ENCODE assay signal across 13 cellular contexts in genomic region chr16:3656491-3657468, GRCh38. TPM values are rescaled to one million over a fixed set of nuclear protein-coding genes. Genes with fewer than 3 reads are reported as not detected.
DNase-seq lines count a peak whose midpoint lies in the region; ATAC-seq, FAIRE-seq and TF ChIP-seq lines count a peak whose summit lies in the region.
"Had no signal": no experiment of that assay in that cellular context is flagged by ENCODE, and none has a peak within 500 bp of the region (broad histone marks: within the 10 kb centered on the region; RNA-seq: fewer than 3 reads in every experiment).

No MANE protein-coding gene starts in this region.

- no TSS peak for BruUV-seq in K562 (replicated peaks; lab: Mats Ljungman, UMichigan)

- CTCF ChIA-PET in K562 (lab: Yijun Ruan, JAX; ENCODE audit: low intra/inter-chr PET ratio): no interaction called here

- no peaks in the 10 kb centered on the region for H3K27me3 Mint-ChIP-seq in progenitor cell of endocrine pancreas
- H3K27me3 Mint-ChIP-seq: CD4-positive, alpha-beta T cell; IgD-negative memory B cell had no signal

- peak overlapping the region; percentile 83 for H3K27ac Mint-ChIP-seq in progenitor cell of endocrine pancreas
- H3K27ac Mint-ChIP-seq: CD4-positive, alpha-beta T cell had no signal

- H3K9me3 ChIP-seq in K562 (replicated peaks; ENCODE audit: control insufficient read depth, insufficient read depth, low read depth, low read length) (no peaks in the 10 kb centered on the region), stomach (no peaks in the 10 kb centered on the region)

- H3K9ac ChIP-seq in K562 (ENCODE audit: insufficient read depth in 1 of 2, low read depth in 2 of 2, low read length in 2 of 2): peak overlapping the region in 1 of 2 experiments; percentile 23; a peak in 1 of 4 replicates

- peaks cover 6 to 24% of the 10 kb centered on the region in 2 experiments; a peak in 4 of 5 replicates for H3K4me1 ChIP-seq in K562 (replicated peaks in 1 of 2; ENCODE audit: control insufficient read depth in 2 of 2, insufficient read depth in 2 of 2, low read length in 2 of 2)
- peaks cover 0 to 21% (median 10%) of the 10 kb centered on the region in 4 donors for H3K4me1 ChIP-seq in stomach

- TF ChIP-seq EP300 in K562 (IDR thresholded peaks at IDR 0.05; ENCODE audit: low read length) (no peak), stomach (IDR thresholded peaks at IDR 0.05) (no peak)

- no peak overlapping the region for H3K4me3 ChIP-seq in H7 (ENCODE audit: insufficient read depth, low read depth, low read length)
- H3K4me3 ChIP-seq in K562: no peak overlapping the region
- H3K4me3 ChIP-seq in stomach: no peak overlapping the region

- peak; percentile 21 for DNase-seq in A172 (ENCODE audit: low spot score)
- peak; percentile 49 for DNase-seq in H7
- DNase-seq in K562 (ENCODE audit: extremely low read depth in 1 of 4, low spot score in 3 of 4): no peak
- DNase-seq in progenitor cell of endocrine pancreas (ENCODE audit: low spot score, unreplicated experiment): no peak
- no peak for DNase-seq in germinal center (ENCODE audit: low spot score)
- no peak for DNase-seq in stomach
- DNase-seq: central memory CD4-positive, alpha-beta T cell; NCI-H2029 treated with DMSO at 0.1 percent for 48 hours had no signal

- H3K4me3 Mint-ChIP-seq in progenitor cell of endocrine pancreas (ENCODE audit: low read depth): no peak overlapping the region
- H3K4me3 Mint-ChIP-seq: CD4-positive, alpha-beta T cell; IgD-negative memory B cell had no signal

- H3K27me3 ChIP-seq in H7 (ENCODE audit: control insufficient read depth, insufficient read depth, low read length) (no peaks in the 10 kb centered on the region), K562 (ENCODE audit: control insufficient read depth in 2 of 2, insufficient read depth in 2 of 2, low read length in 2 of 2) (no peaks in the 10 kb centered on the region), stomach (no peaks in the 10 kb centered on the region)

- H3K4me1 Mint-ChIP-seq in progenitor cell of endocrine pancreas (ENCODE audit: low read depth): peaks cover 17% of the 10 kb centered on the region

- H2AFZ ChIP-seq in K562 (ENCODE audit: low read depth, low read length): no peak overlapping the region

- no peak for FAIRE-seq in K562 (lab: Jason Lieb, UNC)

- TF ChIP-seq RAD21 in K562 (CRISPR knock-in tag; conservative IDR thresholded peaks at IDR 0.05 in 1 of 2, IDR thresholded peaks at IDR 0.05 in 1 of 2): no peak

- H3K36me3 ChIP-seq in H7 (replicated peaks; ENCODE audit: control insufficient read depth, insufficient read depth, low read length): peaks cover 23% of the 10 kb centered on the region
- H3K36me3 ChIP-seq in K562 (ENCODE audit: control insufficient read depth, insufficient read depth, low read length): peaks cover 91% of the 10 kb centered on the region
- peaks cover 38 to 86% (median 82%) of the 10 kb centered on the region in 4 donors for H3K36me3 ChIP-seq in stomach

- TF ChIP-seq CTCF in K562 (IDR thresholded peaks at IDR 0.05 in 2 of 3, conservative IDR thresholded peaks at IDR 0.05 in 1 of 3; ENCODE audit: insufficient read depth in 2 of 3, low read depth in 1 of 3, low read length in 3 of 3): no peak
- TF ChIP-seq CTCF in progenitor cell of endocrine pancreas (IDR thresholded peaks at IDR 0.05; ENCODE audit: unreplicated experiment): no peak
- TF ChIP-seq CTCF in stomach (IDR thresholded peaks at IDR 0.05): no peak

- no peaks in the 10 kb centered on the region for H3K79me2 ChIP-seq in K562 (ENCODE audit: control insufficient read depth, insufficient read depth, low read length)

- no peak overlapping the region for H3K4me2 ChIP-seq in K562 (ENCODE audit: insufficient read depth, low read length)

- no peaks in the 10 kb centered on the region for H3K9me3 Mint-ChIP-seq in progenitor cell of endocrine pancreas (ENCODE audit: low read depth)
- H3K9me3 Mint-ChIP-seq: CD4-positive, alpha-beta T cell; IgD-negative memory B cell had no signal

- TF ChIP-seq POLR2A in K562 (conservative IDR thresholded peaks at IDR 0.05) (peak; percentile 26), stomach (IDR thresholded peaks at IDR 0.05) (no peak)

- in situ Hi-C loops in K562 (cut with MboI): no loop called here

- intact Hi-C loops in K562 (cut with micrococcal nuclease) (no loop called here), stomach (cut with DNase I; ENCODE audit: low total_unique reads) (no loop called here)

- WGBS in K562 (ENCODE audit: insufficient coverage, low coverage, missing lambda C conversion rate): 97% methylated on average over 26 of the region's 42 CpGs
- 82 to 87% (median 86%) methylated on average over 32 to 42 of the region's 42 CpGs for WGBS in stomach, 5 donors

- H4K20me1 ChIP-seq in K562 (replicated peaks; ENCODE audit: control insufficient read depth, insufficient read depth, low read length): no peaks in the 10 kb centered on the region

- peaks cover 26% of the 10 kb centered on the region for H3K36me3 Mint-ChIP-seq in progenitor cell of endocrine pancreas (ENCODE audit: insufficient read depth)

- ATAC-seq in K562 (no peak), HG03097 (IDR thresholded peaks at IDR 0.05; ENCODE audit: low FRiP score, unreplicated experiment) (no peak), HG03521 (IDR thresholded peaks at IDR 0.05; ENCODE audit: unreplicated experiment) (no peak)

- H3K27ac ChIP-seq in K562 (ENCODE audit: extremely low read depth, low read depth, low read length): no peak overlapping the region
- peak overlapping the region in 1 of 5 donors; percentile 15 for H3K27ac ChIP-seq in stomach
- H3K27ac ChIP-seq: epithelial cell of prostate had no signal

- POLR2A ChIA-PET in K562 (lab: Yijun Ruan, JAX): interaction anchor here (2.6 kb wide), 1 partner anchor 26 kb away, joined by 10 read pairs; no protein-coding TSS in a partner anchor

- H3K9me1 ChIP-seq in K562 (ENCODE audit: control insufficient read depth, insufficient read depth, low read length): no peaks in the 10 kb centered on the region

TF ChIP-seq in K562, 482 proteins besides CTCF, POLR2A, EP300 and RAD21 (continues in another document):
- TF ChIP-seq ZFPM2 (CRISPR knock-in tag; IDR thresholded peaks at IDR 0.05): no peak
- TF ChIP-seq C11orf30 (IDR thresholded peaks at IDR 0.05; ENCODE audit: low read depth): no peak
- no peak for TF ChIP-seq E2F3 (CRISPR knock-in tag; IDR thresholded peaks at IDR 0.05)

RNA-seq across cellular contexts. Expression of gene DNASE1, which starts 2.3 kb away (rescaled TPM):
- 7.8 and 10.5 TPM in 2 replicates for total RNA-seq in A172 (2014; rRNA removed; shearing (Covaris generic))
- 13.8 and 23.7 TPM in 2 replicates for total RNA-seq in H7 (2014; rRNA removed; shearing (Covaris generic))
- total RNA-seq in K562 (2011; cell fraction: chromatin; rRNA removed; ENCODE audit: low replicate concordance): 38.8 and 64.6 TPM in 2 replicates
- 36.6 and 45.7 TPM in 2 replicates for total RNA-seq in K562 (2011; cell fraction: nucleolus; rRNA removed)
- total RNA-seq in K562 (2011; cell fraction: nucleoplasm; rRNA removed): 34.1 and 38.1 TPM in 2 replicates
- total RNA-seq in K562 (2014; rRNA removed) (5.9 and 7.2 TPM in 2 replicates), K562 (2014; rRNA removed; fragmentation: Illumina TruSeq; extraction: Trizol) (3.3 and 3.8 TPM in 2 replicates), K562 (2015; rRNA removed; fragmentation: Illumina TruSeq; extraction: Trizol) (5.6 and 5.9 TPM in 2 replicates), K562 (2021) (5.5 and 7.0 TPM in 2 replicates), progenitor cell of endocrine pancreas (43.6 and 49.3 TPM in 2 replicates), stomach (100 to 1,000 TPM in 1 of 5 donors, 10 to 100 TPM in 4; 35.2 to 128 (median 43.0) TPM)
- polyA plus RNA-seq in K562 (2011; rRNA removed) (10.1 and 10.3 TPM in 2 replicates), K562 (2014; fragmentation: Illumina TruSeq; extraction: Trizol) (6.8 and 7.6 TPM in 2 replicates), K562 (2014; fragmentation: Nextera tagmentation; extraction: Ambion mirVana) (under 1 TPM; 0.53 to 0.84 TPM), K562 (2014; rRNA removed) (7.2 and 9.4 TPM in 2 replicates), stomach (10 to 100 TPM; 10.4 to 25.7 (median 25.0) TPM)
- 12.0 and 18.4 TPM in 2 replicates for polyA plus RNA-seq in K562 (2011; cell fraction: cytosol; rRNA removed)
- polyA plus RNA-seq in K562 (2011; cell fraction: nucleus; rRNA removed): 18.7 and 38.3 TPM in 2 replicates
- 11.9 and 26.5 TPM in 2 replicates for polyA plus RNA-seq in K562 (2012)
- polyA minus RNA-seq in K562 (2011; rRNA and poly(A)+ RNA removed): 13.1 and 18.6 TPM in 2 replicates
- polyA minus RNA-seq in K562 (2011; cell fraction: cytosol; rRNA and poly(A)+ RNA removed): 7.3 and 9.2 TPM in 2 replicates
- 12.4 and 12.6 TPM in 2 replicates for polyA minus RNA-seq in K562 (2011; cell fraction: nucleus; rRNA and poly(A)+ RNA removed)

RNA-seq across cellular contexts. Expression of gene SLX4, which starts 45.4 kb away (rescaled TPM):
- total RNA-seq in A172 (2014; rRNA removed; shearing (Covaris generic)): 7.0 and 7.4 TPM in 2 replicates
- 8.4 and 11.3 TPM in 2 replicates for total RNA-seq in H7 (2014; rRNA removed; shearing (Covaris generic))
- total RNA-seq in K562 (2011; cell fraction: chromatin; rRNA removed; ENCODE audit: low replicate concordance): 42.3 and 52.6 TPM in 2 replicates
- 26.5 and 28.5 TPM in 2 replicates for total RNA-seq in K562 (2011; cell fraction: nucleolus; rRNA removed)
- 31.7 and 33.4 TPM in 2 replicates for total RNA-seq in K562 (2011; cell fraction: nucleoplasm; rRNA removed)
- total RNA-seq in K562 (2014; rRNA removed) (3.8 and 4.1 TPM in 2 replicates), K562 (2014; rRNA removed; fragmentation: Illumina TruSeq; extraction: Trizol) (3.2 and 3.5 TPM in 2 replicates), K562 (2015; rRNA removed; fragmentation: Illumina TruSeq; extraction: Trizol) (3.7 and 4.2 TPM in 2 replicates), K562 (2021) (6.7 and 7.9 TPM in 2 replicates), progenitor cell of endocrine pancreas (13.8 and 14.0 TPM in 2 replicates), stomach (10 to 100 TPM in 1 of 5 donors, 1 to 10 TPM in 4; 5.1 to 19.7 (median 8.0) TPM)
- polyA plus RNA-seq in K562 (2011; rRNA removed) (2.7 and 3.0 TPM in 2 replicates), K562 (2014; fragmentation: Illumina TruSeq; extraction: Trizol) (4.8 and 6.1 TPM in 2 replicates), K562 (2014; fragmentation: Nextera tagmentation; extraction: Ambion mirVana) (under 1 TPM; 0.29 to 0.45 TPM), K562 (2014; rRNA removed) (4.0 and 4.3 TPM in 2 replicates), stomach (1 to 10 TPM in 1 of 3 donors, under 1 TPM in 2; 0.76 to 1.3 (median 1.00) TPM)
- polyA plus RNA-seq in K562 (2011; cell fraction: cytosol; rRNA removed): 1.8 and 2.5 TPM in 2 replicates
- polyA plus RNA-seq in K562 (2011; cell fraction: nucleus; rRNA removed): 7.4 and 14.9 TPM in 2 replicates
- 3.5 and 3.9 TPM in 2 replicates for polyA plus RNA-seq in K562 (2012)
- polyA minus RNA-seq in K562 (2011; rRNA and poly(A)+ RNA removed): 6.1 and 6.6 TPM in 2 replicates
- 3.5 and 4.3 TPM in 2 replicates for polyA minus RNA-seq in K562 (2011; cell fraction: cytosol; rRNA and poly(A)+ RNA removed)
- polyA minus RNA-seq in K562 (2011; cell fraction: nucleus; rRNA and poly(A)+ RNA removed): 5.8 and 8.0 TPM in 2 replicates

Comparison
In these comparisons a context has a peak if more than half of its experiments do, and no peak if none do; other contexts are left out.
1. DNase-seq: peak in A172 (single experiment) and H7 (single experiment); none in K562 (0 of 4), progenitor cell of endocrine pancreas (single experiment), germinal center (single experiment) and stomach (single experiment).